ENCODE assay signal across 8 cellular contexts in genomic region chr9:137550241-137550621, GRCh38. TPM values are rescaled to one million over a fixed set of nuclear protein-coding genes. Genes with fewer than 3 reads are reported as not detected.
DNase-seq lines count a peak whose midpoint lies in the region; ATAC-seq and TF ChIP-seq lines count a peak whose summit lies in the region.

Gene PNPLA7, minus strand, starts transcription at chr9:137550402. Its CDS starts 205 bp downstream, at chr9:137550197.

- ATAC-seq in left lung (peak; percentile 84), HG02571 (IDR thresholded peaks at IDR 0.05; ENCODE audit: unreplicated experiment) (no peak)

- H3K27me3 ChIP-seq in H7 (ENCODE audit: control insufficient read depth, insufficient read depth, low read length), result no peaks in the 10 kb centered on the region
- H3K27me3 ChIP-seq in left lung, result no peaks in the 10 kb centered on the region

- H3K36me3 ChIP-seq in H7 (replicated peaks; ENCODE audit: control insufficient read depth, insufficient read depth, low read length), result peaks cover 3% of the 10 kb centered on the region
- peaks cover 0 to 9% of the 10 kb centered on the region in 2 donors for H3K36me3 ChIP-seq in left lung

- intact Hi-C loops in left lung (cut with DNase I), result no loop called here

- H3K4me1 ChIP-seq in left lung, result peaks cover 0 to 18% of the 10 kb centered on the region in 2 donors

- no peak for TF ChIP-seq CTCF in left lung (IDR thresholded peaks at IDR 0.05)

- H3K4me3 ChIP-seq in H7 (ENCODE audit: insufficient read depth, low read depth, low read length) (peak within 1 kb of the TSS; percentile 62), left lung (peak within 1 kb of the TSS; percentile 79 to 86)

- DNase-seq in AG08396 (ENCODE audit: low spot score), result peak; percentile 86
- DNase-seq in H7, result peak; percentile 94
- peak; percentile 36 for DNase-seq in NCI-H524 treated with DMSO at 0.1 percent for 48 hours (lab: John Stamatoyannopoulos, UW)
- DNase-seq in activated CD4-positive, alpha-beta T cell treated with anti-CD3 and anti-CD28 coated beads, Interleukin-2, amount 50 U/mL, for 24 hours (ENCODE audit: low read depth in 1 of 2, low spot score in 1 of 2), result peak; percentile 20 to 23
- DNase-seq in ecto neural progenitor cell (ENCODE audit: low spot score), result peak; percentile 81
- peak; percentile 91 to 93 for DNase-seq in left lung
- peak; percentile 47 for DNase-seq in stimulated activated CD4-positive, alpha-beta T cell treated with anti-CD3 and anti-CD28 coated beads, Interleukin-1b, Interleukin-23, amount 100 ng/mL, for 48 hours

- peak within 1 kb of the TSS; percentile 67 to 77 for H3K27ac ChIP-seq in left lung

- no peaks in the 10 kb centered on the region for H3K9me3 ChIP-seq in left lung

RNA-seq across cellular contexts. Expression of gene PNPLA7, which starts in this region (rescaled TPM):
- 0.07 and 0.14 TPM in 2 replicates for total RNA-seq in H7 (2014; rRNA removed; shearing (Covaris generic))
- total RNA-seq in left lung, result 1 to 10 TPM; 2.9 to 6.3 TPM

Comparison
In these comparisons a context has a peak if more than half of its experiments do, and no peak if none do; other contexts are left out.
1. Peak in DNase-seq and H3K4me3 ChIP-seq in H7; RNA of the gene not detected or under 1 TPM.
2. DNase-seq: peak in every context shown above with its lines; median percentile 94 in H7; 92 in left lung; 86 in AG08396; 81 in ecto neural progenitor cell; 47 in stimulated activated CD4-positive, alpha-beta T cell treated with anti-CD3 and anti-CD28 coated beads, Interleukin-1b, Interleukin-23, amount 100 ng/mL, for 48 hours; 36 in NCI-H524 treated with DMSO at 0.1 percent for 48 hours; 22 in activated CD4-positive, alpha-beta T cell treated with anti-CD3 and anti-CD28 coated beads, Interleukin-2, amount 50 U/mL, for 24 hours.